ENCODE assay signal across 8 cellular contexts in the genomic region with DNA sequence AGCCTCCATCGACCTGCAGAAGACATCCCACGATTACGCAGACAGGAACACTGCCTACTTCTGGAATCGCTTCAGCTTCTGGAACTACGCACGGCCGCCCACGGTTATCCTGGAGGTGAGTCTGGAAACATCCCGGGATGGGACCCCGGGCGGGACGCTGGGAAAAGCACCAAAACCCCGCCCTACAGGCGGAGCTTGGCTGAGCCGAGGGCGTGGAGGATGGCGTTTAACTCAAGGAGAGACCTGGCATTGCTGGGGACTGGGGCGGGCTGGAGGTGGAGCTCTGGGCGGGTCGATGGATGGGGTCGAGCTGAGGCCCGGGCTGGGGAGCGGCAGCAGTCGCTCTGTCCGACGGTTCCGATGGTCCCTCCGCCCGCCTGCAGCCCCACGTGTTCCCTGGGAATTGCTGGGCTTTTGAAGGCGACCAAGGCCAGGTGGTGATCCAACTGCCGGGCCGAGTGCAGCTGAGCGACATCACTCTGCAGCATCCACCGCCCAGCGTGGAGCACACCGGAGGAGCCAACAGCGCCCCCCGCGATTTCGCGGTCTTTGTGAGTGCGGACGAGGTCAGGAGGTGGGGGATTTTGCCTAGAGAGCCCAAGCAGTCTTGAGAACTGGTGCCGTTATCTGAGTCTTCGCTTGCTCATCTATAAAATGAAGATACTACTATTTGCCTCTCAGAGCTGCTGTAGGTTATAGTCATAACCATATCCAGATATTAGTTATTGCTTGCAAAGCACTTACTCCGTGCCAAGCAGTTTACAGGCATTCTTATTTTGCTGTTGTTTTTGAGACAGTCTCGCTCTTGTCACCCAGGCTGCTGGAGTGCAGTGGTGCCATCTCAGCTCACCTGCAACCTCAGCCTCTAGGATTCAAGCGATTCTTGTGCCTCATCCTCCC. TPM values are rescaled to one million over a fixed set of nuclear protein-coding genes. Genes with fewer than 3 reads are reported as not detected.
DNase-seq lines count a peak whose midpoint lies in the region; ATAC-seq, FAIRE-seq and TF ChIP-seq lines count a peak whose summit lies in the region.

No MANE protein-coding gene starts in this region.

- peaks cover 12% of the 10 kb centered on the region; the same call in 1 of the 2 replicates for H3K23me2 ChIP-seq in H1 (ENCODE audit: low read depth, low read length)

- H3K27me3 ChIP-seq in H1 (replicated peaks in 1 of 4; ENCODE audit: control insufficient read depth in 3 of 4, extremely low read depth in 1 of 4, insufficient read depth in 3 of 4, low read length in 3 of 4) (peaks cover 0 to 8% (median 7%) of the 10 kb centered on the region in 4 experiments; a peak in 3 of 7 replicates), mononuclear cell (ENCODE audit: insufficient read depth, low read length) (no peaks in the 10 kb centered on the region)

- H2BK12ac ChIP-seq in H1 (ENCODE audit: low read depth, low read length), result 0 out of 2 replicates have a peak overlapping the region, but pooled peaks have one; percentile 27

- peak overlapping the region; percentile 78 to 96 for H3K4me2 ChIP-seq in H1 (ENCODE audit: insufficient read depth in 1 of 2, low read depth in 2 of 2, low read length in 2 of 2)

- no peak overlapping the region for H3K23ac ChIP-seq in H1 (ENCODE audit: insufficient read length)

- H2BK20ac ChIP-seq in H1 (ENCODE audit: low read length), result no peak overlapping the region

- ATAC-seq in HG03196 (IDR thresholded peaks at IDR 0.05; ENCODE audit: unreplicated experiment), result peak; percentile 32
- peak; percentile 35 for ATAC-seq in activated CD8-positive, alpha-beta T cell treated with anti-CD3 and anti-CD28 coated beads for 36 hours

- intact Hi-C loops in activated CD8-positive, alpha-beta T cell treated with anti-CD3 and anti-CD28 coated beads for 36 hours (cut with micrococcal nuclease), result loop anchor here (5.0 to 10.0 kb wide), 3 partner anchors 43 to 335 kb away; a partner anchor contains a TSS

- peaks cover 41% of the 10 kb centered on the region for H3K4me1 Mint-ChIP-seq in activated CD8-positive, alpha-beta T cell treated with anti-CD3 and anti-CD28 coated beads for 36 hours (ENCODE audit: low read depth)

- CTCF ChIA-PET in activated CD8-positive, alpha-beta T cell treated with anti-CD3 and anti-CD28 coated beads for 36 hours (lab: Charles Lee), result interaction anchor here (0.7 to 4.7 kb wide), 24 partner anchors 8 to 334 kb away, joined by 3 to 49 read pairs (median 4); a partner anchor contains a TSS
- CTCF ChIA-PET in H1 (lab: Charles Lee; ENCODE audit: partially characterized antibody), result interaction anchor here (0.5 to 10.1 kb wide), 30 partner anchors 9 to 343 kb away, joined by 3 to 121 read pairs (median 4); a partner anchor contains a TSS

- POLR2A ChIA-PET in activated CD8-positive, alpha-beta T cell treated with anti-CD3 and anti-CD28 coated beads for 36 hours (lab: Charles Lee), result interaction anchor here (0.8 to 6.4 kb wide), 10 partner anchors 10 to 123 kb away, joined by 3 to 163 read pairs (median 4); a partner anchor contains a TSS
- POLR2A ChIA-PET in H1 (lab: Charles Lee; ENCODE audit: partially characterized antibody), result interaction anchor here (0.6 to 4.8 kb wide), 17 partner anchors 12 to 165 kb away, joined by 3 to 28 read pairs (median 4); a partner anchor contains a TSS

- no peak overlapping the region for H3K27ac ChIP-seq in H1 (ENCODE audit: low read depth, low read length)

- no peaks in the 10 kb centered on the region for H4K20me1 ChIP-seq in H1 (replicated peaks in 1 of 2; ENCODE audit: control insufficient read depth in 1 of 2, insufficient read depth in 2 of 2, low read length in 2 of 2)

- H3K27me3 Mint-ChIP-seq in activated CD8-positive, alpha-beta T cell treated with anti-CD3 and anti-CD28 coated beads for 36 hours, result peaks cover 3% of the 10 kb centered on the region

- TF ChIP-seq POLR2A in H1 (IDR thresholded peaks at IDR 0.05; ENCODE audit: control extremely low read depth in 1 of 2, low read depth in 2 of 2, low read length in 2 of 2), result peak; percentile 26 to 79

- peak; percentile 29 to 46; a peak in 3 of 4 replicates for TF ChIP-seq RAD21 in H1 (IDR thresholded peaks at IDR 0.05 in 1 of 2, conservative IDR thresholded peaks at IDR 0.05 in 1 of 2; ENCODE audit: low read depth in 2 of 2, low read length in 2 of 2)

- peak overlapping the region in 2 of 4 experiments; percentile 61 to 70; a peak in 4 of 7 replicates for H3K9ac ChIP-seq in H1 (replicated peaks in 1 of 4; ENCODE audit: extremely low read depth in 1 of 4, low read depth in 3 of 4, low read length in 3 of 4)

- DNase-seq in SIG-M5 treated with dmso at 0.1 percent for 504 hours (lab: John Stamatoyannopoulos, UW; ENCODE audit: unreplicated experiment) (peak; percentile 67), SIG-M5 (lab: John Stamatoyannopoulos, UW) (no peak), NCI-H69 (lab: John Stamatoyannopoulos, UW) (peak; percentile 89), H1 (ENCODE audit: low read depth in 1 of 2, low spot score in 2 of 2) (peak; percentile 73 to 95)
- DNase-seq in activated CD8-positive, alpha-beta T cell treated with anti-CD3 and anti-CD28 coated beads for 36 hours, result peak; percentile 92
- peak; percentile 45 to 59 for DNase-seq in stimulated activated CD8-positive, alpha-beta memory T cell treated with anti-CD3 and anti-CD28 coated beads, Interleukin-2, amount 100 ng/mL, for 1 hour (ENCODE audit: low read depth in 2 of 2)

- peak overlapping the region; percentile 44 to 63 (median 55) for H3K4me3 ChIP-seq in H1 (ENCODE audit: extremely low read depth in 1 of 4, insufficient read depth in 2 of 4, low read depth in 3 of 4, low read length in 4 of 4)
- H3K4me3 ChIP-seq in mononuclear cell (ENCODE audit: low read length), result peak overlapping the region; percentile 41

- H2BK5ac ChIP-seq in H1 (ENCODE audit: low read depth, low read length), result peak overlapping the region; percentile 61; the same call in 1 of the 2 replicates

- peaks cover 0 to 2% (median 0%) of the 10 kb centered on the region in 4 experiments; a peak in 1 of 8 replicates for H3K36me3 ChIP-seq in H1 (ENCODE audit: control insufficient read depth in 2 of 4, insufficient read depth in 4 of 4, low read length in 3 of 4)

- H3K4me3 Mint-ChIP-seq in activated CD8-positive, alpha-beta T cell treated with anti-CD3 and anti-CD28 coated beads for 36 hours, result peak overlapping the region; percentile 89

- no peak for FAIRE-seq in H1 (lab: Jason Lieb, UNC)

- H3K9me3 Mint-ChIP-seq in activated CD8-positive, alpha-beta T cell treated with anti-CD3 and anti-CD28 coated beads for 36 hours, result no peaks in the 10 kb centered on the region

- H3K4ac ChIP-seq in H1 (replicated peaks; ENCODE audit: insufficient read length, low read depth, low read length), result no peak overlapping the region

- H3K79me2 ChIP-seq in H1 (ENCODE audit: control insufficient read depth in 1 of 2, insufficient read depth in 2 of 2, low read length in 2 of 2), result no peaks in the 10 kb centered on the region

- H3K14ac ChIP-seq in H1 (ENCODE audit: insufficient read length), result no peak overlapping the region

- H3K9me3 ChIP-seq in H1 (ENCODE audit: insufficient read depth in 2 of 2, low read depth in 1 of 2, low read length in 1 of 2) (no peaks in the 10 kb centered on the region), mononuclear cell (ENCODE audit: low read depth, low read length) (no peaks in the 10 kb centered on the region)

- H2AK5ac ChIP-seq in H1 (ENCODE audit: low read depth, low read length), result no peak overlapping the region

- peak overlapping the region; percentile 61 for H4K5ac ChIP-seq in H1 (ENCODE audit: insufficient read length, low read depth, low read length)

- peak overlapping the region; percentile 83 for H3K27ac Mint-ChIP-seq in activated CD8-positive, alpha-beta T cell treated with anti-CD3 and anti-CD28 coated beads for 36 hours

- peak overlapping the region; percentile 95; the same call in 1 of the 2 replicates for H2BK15ac ChIP-seq in H1 (ENCODE audit: low read length)

- peak overlapping the region; percentile 91 for H4K8ac ChIP-seq in H1 (ENCODE audit: extremely low read depth, insufficient read depth, low read length)

- no peaks in the 10 kb centered on the region for H3K79me1 ChIP-seq in H1 (ENCODE audit: low read depth, low read length)

- peak overlapping the region; percentile 62 for H3K18ac ChIP-seq in H1 (ENCODE audit: extremely low read depth, low read length)

- WGBS in H1 (ENCODE audit: extremely low coverage in 1 of 2, insufficient coverage in 1 of 2, insufficient read length in 1 of 2, insufficient replicate concordance in 2 of 2, low coverage in 1 of 2, low lambda C conversion rate in 2 of 2, missing lambda C conversion rate in 1 of 2), 2 experiments, result 9% methylated on average over 49 of the region's 49 CpGs; no CpG with 5 or more reads in 1 of the 2 experiments

- no peak overlapping the region for H2BK120ac ChIP-seq in H1 (replicated peaks; ENCODE audit: low read depth, low read length)

- no peak for TF ChIP-seq EP300 in H1 (IDR thresholded peaks at IDR 0.05; ENCODE audit: borderline replicate concordance in 1 of 2, low read depth in 2 of 2, low read length in 2 of 2)

- 0 out of 2 replicates have a peak overlapping the region, but pooled peaks have one; percentile 36 for H2AFZ ChIP-seq in H1 (ENCODE audit: low read length)

- H3K56ac ChIP-seq in H1 (replicated peaks; ENCODE audit: insufficient read length, low read depth, low read length), result peak overlapping the region; percentile 77

- TF ChIP-seq CTCF in activated CD8-positive, alpha-beta T cell treated with anti-CD3 and anti-CD28 coated beads for 36 hours (IDR thresholded peaks at IDR 0.05), result peak; percentile 45
- peak; percentile 64 to 79 (median 71) for TF ChIP-seq CTCF in H1 (IDR thresholded peaks at IDR 0.05; ENCODE audit: control extremely low read depth in 1 of 3, insufficient read depth in 1 of 3, low read depth in 1 of 3, low read length in 3 of 3)

- H4K91ac ChIP-seq in H1 (replicated peaks; ENCODE audit: insufficient read length, low read length), result no peak overlapping the region

- H3K4me1 ChIP-seq in H1 (replicated peaks in 1 of 4; ENCODE audit: control insufficient read depth in 3 of 4, insufficient read depth in 4 of 4, low read length in 3 of 4) (peaks cover 0 to 19% (median 8%) of the 10 kb centered on the region in 4 experiments; a peak in 6 of 7 replicates), mononuclear cell (ENCODE audit: insufficient read depth, low read length) (peaks cover 47% of the 10 kb centered on the region)

- H3K36me3 Mint-ChIP-seq in activated CD8-positive, alpha-beta T cell treated with anti-CD3 and anti-CD28 coated beads for 36 hours (ENCODE audit: low read depth), result peaks cover 5% of the 10 kb centered on the region

RNA-seq across cellular contexts. Expression of a gene that starts 3.8 kb away (rescaled TPM):
- 10 to 100 TPM; 11.5 to 11.8 TPM for total RNA-seq in activated CD8-positive, alpha-beta T cell treated with anti-CD3 and anti-CD28 coated beads for 36 hours
- total RNA-seq in H1 (2021; fragmentation: NEBNext Ultra II Directional; extraction: Animal tissue kit (Norgen Biotek cat#: 25700)), result 1.5 and 2.4 TPM in 2 replicates
- 6.0 and 8.9 TPM in 2 replicates for polyA plus RNA-seq in H1 (2011; rRNA removed)
- polyA plus RNA-seq in H1 (2011; cell fraction: cytosol; rRNA removed), result 5.8 TPM
- polyA plus RNA-seq in H1 (2011; cell fraction: nucleus; rRNA removed), result 16.4 TPM
- polyA plus RNA-seq in H1 (2012, experiment 1 of 2), result 2.2 to 6.2 TPM (median 4.0 TPM) in 4 replicates
- polyA plus RNA-seq in H1 (2012, experiment 2 of 2), result 5.5 TPM
- 5.0 TPM for polyA plus RNA-seq in H1 (2013, experiment 1 of 2)
- 3.8 TPM for polyA plus RNA-seq in H1 (2013, experiment 2 of 2)
- polyA minus RNA-seq in H1 (2011; rRNA and poly(A)+ RNA removed), result 1.6 and 2.1 TPM in 2 replicates
- polyA minus RNA-seq in H1 (2011; cell fraction: cytosol; rRNA and poly(A)+ RNA removed), result not detected
- 6.1 TPM for polyA minus RNA-seq in H1 (2011; cell fraction: nucleus; rRNA and poly(A)+ RNA removed)
- total RNA-seq in mononuclear cell, result 5.9 TPM

RNA-seq across cellular contexts. Expression of a gene that starts 45.3 kb away (rescaled TPM):
- 100 to 1,000 TPM; 308 to 324 TPM for total RNA-seq in activated CD8-positive, alpha-beta T cell treated with anti-CD3 and anti-CD28 coated beads for 36 hours
- total RNA-seq in H1 (2021; fragmentation: NEBNext Ultra II Directional; extraction: Animal tissue kit (Norgen Biotek cat#: 25700)), result 294 and 299 TPM in 2 replicates
- polyA plus RNA-seq in H1 (2011; rRNA removed), result 346 and 534 TPM in 2 replicates
- 309 TPM for polyA plus RNA-seq in H1 (2011; cell fraction: cytosol; rRNA removed)
- 546 TPM for polyA plus RNA-seq in H1 (2011; cell fraction: nucleus; rRNA removed)
- polyA plus RNA-seq in H1 (2012, experiment 1 of 2), result 262 to 326 TPM (median 314 TPM) in 4 replicates
- 381 TPM for polyA plus RNA-seq in H1 (2012, experiment 2 of 2)
- 128 TPM for polyA plus RNA-seq in H1 (2013, experiment 1 of 2)
- 117 TPM for polyA plus RNA-seq in H1 (2013, experiment 2 of 2)
- 209 and 248 TPM in 2 replicates for polyA minus RNA-seq in H1 (2011; rRNA and poly(A)+ RNA removed)
- polyA minus RNA-seq in H1 (2011; cell fraction: cytosol; rRNA and poly(A)+ RNA removed), result 214 TPM
- 172 TPM for polyA minus RNA-seq in H1 (2011; cell fraction: nucleus; rRNA and poly(A)+ RNA removed)
- total RNA-seq in mononuclear cell, result 74.5 TPM

RNA-seq across cellular contexts. Expression of a gene that starts 45.3 kb away (rescaled TPM):
- total RNA-seq in activated CD8-positive, alpha-beta T cell treated with anti-CD3 and anti-CD28 coated beads for 36 hours, result 100 to 1,000 TPM; 111 to 114 TPM
- 175 and 187 TPM in 2 replicates for total RNA-seq in H1 (2021; fragmentation: NEBNext Ultra II Directional; extraction: Animal tissue kit (Norgen Biotek cat#: 25700))
- 207 and 214 TPM in 2 replicates for polyA plus RNA-seq in H1 (2011; rRNA removed)
- 169 TPM for polyA plus RNA-seq in H1 (2011; cell fraction: cytosol; rRNA removed)
- 164 TPM for polyA plus RNA-seq in H1 (2011; cell fraction: nucleus; rRNA removed)
- polyA plus RNA-seq in H1 (2012, experiment 1 of 2), result 83.5 to 114 TPM (median 91.9 TPM) in 4 replicates
- polyA plus RNA-seq in H1 (2012, experiment 2 of 2), result 15.4 TPM
- polyA plus RNA-seq in H1 (2013, experiment 1 of 2), result 138 TPM
- polyA plus RNA-seq in H1 (2013, experiment 2 of 2), result 137 TPM
- 328 and 406 TPM in 2 replicates for polyA minus RNA-seq in H1 (2011; rRNA and poly(A)+ RNA removed)
- 85.5 TPM for polyA minus RNA-seq in H1 (2011; cell fraction: cytosol; rRNA and poly(A)+ RNA removed)
- polyA minus RNA-seq in H1 (2011; cell fraction: nucleus; rRNA and poly(A)+ RNA removed), result 157 TPM
- total RNA-seq in mononuclear cell, result 55.7 TPM
